In genomic region chr2:99905025-99905424, GRCh38 we compare ENCODE assay signal across 8 cellular contexts.
"Had no signal": no experiment of that assay in that cellular context is flagged by ENCODE, and none has a peak within 500 bp of the region (broad histone marks: within the 10 kb centered on the region; RNA-seq: fewer than 3 reads in every experiment).

No MANE protein-coding gene starts in this region.

- H3K9me3 ChIP-seq: HAP-1 had no signal

- H2AFZ ChIP-seq: GM23248 had no signal

- H3K4me2 ChIP-seq: KMS-11 had no signal

- H3K27ac ChIP-seq: GM23248, KMS-11 had no signal

- DNase-seq: GM23248, GOT3, H7, KBM-7 had no signal

- H3K9me3 Mint-ChIP-seq: IgD-negative memory B cell had no signal

- H3K4me3 ChIP-seq: GM23248, HAP-1 had no signal

- H3K36me3 ChIP-seq: HAP-1 had no signal

- H3K4me1 ChIP-seq: HAP-1 had no signal

- H3K9ac ChIP-seq: GM23248, KMS-11 had no signal

- H3K4me3 Mint-ChIP-seq: IgD-negative memory B cell had no signal

- H3K27me3 Mint-ChIP-seq: IgD-negative memory B cell had no signal

- ATAC-seq: HCT116 had no signal
